11 cellular contexts compared by ENCODE assay signal in genomic region chr21:34936299-34936698, GRCh38.
DNase-seq lines count a peak whose midpoint lies in the region; ATAC-seq and TF ChIP-seq lines count a peak whose summit lies in the region.
"Had no signal": no experiment of that assay in that cellular context is flagged by ENCODE, and none has a peak within 500 bp of the region (broad histone marks: within the 10 kb centered on the region; RNA-seq: fewer than 3 reads in every experiment).

No MANE protein-coding gene starts in this region.

- POLR2A ChIA-PET in activated CD4-positive, alpha-beta memory T cell treated with anti-CD3 and anti-CD28 coated beads for 36 hours (lab: Charles Lee): interaction anchor here (1.0 to 6.8 kb wide), 10 partner anchors 9 to 232 kb away, joined by 3 to 71 read pairs (median 6); no protein-coding TSS in a partner anchor

- peaks cover 91% of the 10 kb centered on the region for H3K4me1 Mint-ChIP-seq in activated CD4-positive, alpha-beta memory T cell treated with anti-CD3 and anti-CD28 coated beads for 36 hours (ENCODE audit: low read depth)
- H3K4me1 Mint-ChIP-seq in chondrocyte (ENCODE audit: low read depth): peaks cover 42% of the 10 kb centered on the region

- no peaks in the 10 kb centered on the region for H3K27me3 Mint-ChIP-seq in activated CD4-positive, alpha-beta memory T cell treated with anti-CD3 and anti-CD28 coated beads for 36 hours
- H3K27me3 Mint-ChIP-seq in chondrocyte (ENCODE audit: low read depth): no peaks in the 10 kb centered on the region

- peak overlapping the region; percentile 66 for H3K4me3 Mint-ChIP-seq in activated CD4-positive, alpha-beta memory T cell treated with anti-CD3 and anti-CD28 coated beads for 36 hours
- H3K4me3 Mint-ChIP-seq in chondrocyte (ENCODE audit: unreplicated experiment): no peak overlapping the region

- no peaks in the 10 kb centered on the region for H3K36me3 Mint-ChIP-seq in activated CD4-positive, alpha-beta memory T cell treated with anti-CD3 and anti-CD28 coated beads for 36 hours
- no peaks in the 10 kb centered on the region for H3K36me3 Mint-ChIP-seq in chondrocyte (ENCODE audit: low read depth)

- H3K27ac Mint-ChIP-seq in activated CD4-positive, alpha-beta memory T cell treated with anti-CD3 and anti-CD28 coated beads for 36 hours: peak overlapping the region; percentile 97
- H3K27ac Mint-ChIP-seq in chondrocyte (ENCODE audit: unreplicated experiment): no peak overlapping the region

- CTCF ChIA-PET in activated CD4-positive, alpha-beta memory T cell treated with anti-CD3 and anti-CD28 coated beads for 36 hours (lab: Charles Lee): interaction anchor here (2.3 to 4.7 kb wide), 2 partner anchors 46 to 111 kb away, joined by 8 to 27 read pairs; no protein-coding TSS in a partner anchor

- DNase-seq in AG10803 (ENCODE audit: low read depth): peak; percentile 70
- DNase-seq in GM03348 (ENCODE audit: low spot score): peak; percentile 20
- DNase-seq in activated CD4-positive, alpha-beta memory T cell treated with anti-CD3 and anti-CD28 coated beads for 36 hours: no peak
- DNase-seq in foreskin fibroblast: peak in 1 of 2 donors; percentile 35
- DNase-seq in germinal center (ENCODE audit: low spot score): no peak
- DNase-seq in chondrocyte (ENCODE audit: low spot score): no peak
- no peak for DNase-seq in NCI-H1092 (lab: John Stamatoyannopoulos, UW)
- DNase-seq: Caco-2, mesendoderm, Right ventricle myocardium superior had no signal

- peak overlapping the region; percentile 29 for H3K4me3 ChIP-seq in AG10803 (ENCODE audit: low read length)
- H3K4me3 ChIP-seq in foreskin fibroblast (ENCODE audit: low read depth in 1 of 2, low read length in 2 of 2): peak overlapping the region; percentile 8 to 38

- intact Hi-C loops in activated CD4-positive, alpha-beta memory T cell treated with anti-CD3 and anti-CD28 coated beads for 36 hours (cut with micrococcal nuclease): no loop called here

- no peaks in the 10 kb centered on the region for H3K9me3 Mint-ChIP-seq in activated CD4-positive, alpha-beta memory T cell treated with anti-CD3 and anti-CD28 coated beads for 36 hours
- H3K9me3 Mint-ChIP-seq in chondrocyte (ENCODE audit: low read depth): no peaks in the 10 kb centered on the region

- ATAC-seq in GM18511 (IDR thresholded peaks at IDR 0.05; ENCODE audit: unreplicated experiment): no peak

- TF ChIP-seq CTCF in AG10803 (conservative IDR thresholded peaks at IDR 0.05; ENCODE audit: low read length) (no peak), foreskin fibroblast (IDR thresholded peaks at IDR 0.05; ENCODE audit: low read depth, low read length) (no peak), chondrocyte (IDR thresholded peaks at IDR 0.05) (no peak)

Comparison
In these comparisons a context has a peak if more than half of its experiments do, and no peak if none do; other contexts are left out.
1. DNase-seq: peak in AG10803 (single experiment) and GM03348 (single experiment); none in activated CD4-positive, alpha-beta memory T cell treated with anti-CD3 and anti-CD28 coated beads for 36 hours (single experiment), germinal center (single experiment), chondrocyte (single experiment) and NCI-H1092 (single experiment).